Comparison of ENCODE assay signal across 18 cellular contexts in the genomic region with DNA sequence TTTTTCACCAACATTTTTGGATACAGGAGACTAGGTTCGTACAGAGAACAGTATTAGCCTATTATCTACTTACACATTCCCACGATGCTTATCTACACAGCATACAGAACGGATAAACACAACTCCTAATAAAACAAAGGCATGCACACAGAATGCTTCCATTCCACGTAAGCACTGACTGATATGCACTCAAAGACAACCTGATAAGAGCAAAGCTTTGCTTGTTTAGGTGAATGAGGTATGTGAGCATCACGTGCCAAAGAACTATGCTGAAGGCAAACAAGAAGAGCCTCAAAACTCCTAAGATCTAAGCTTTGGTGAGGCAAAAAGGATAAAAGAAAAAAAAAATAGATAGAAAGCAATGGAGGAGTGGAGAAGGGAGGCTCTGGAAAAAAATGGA.
"Had no signal": no experiment of that assay in that cellular context is flagged by ENCODE, and none has a peak within 500 bp of the region (broad histone marks: within the 10 kb centered on the region; RNA-seq: fewer than 3 reads in every experiment).

No MANE protein-coding gene starts in this region.

- H3K9me3 ChIP-seq: body of pancreas, gastrocnemius medialis had no signal

- H3K4me2 ChIP-seq: smooth muscle cell had no signal

- H3K27ac ChIP-seq: body of pancreas, gastrocnemius medialis, left lung, stomach, upper lobe of right lung had no signal

- H3K4me3 ChIP-seq: body of pancreas, gastrocnemius medialis, left lung, smooth muscle cell, stomach, upper lobe of right lung had no signal

- H3K36me3 ChIP-seq: gastrocnemius medialis, left lung, stomach, upper lobe of right lung had no signal

- DNase-seq: activated CD4-positive, alpha-beta memory T cell treated with anti-CD3 and anti-CD28 coated beads for 36 hours; activated CD4-positive, alpha-beta T cell treated with anti-CD3 and anti-CD28 coated beads for 36 hours; activated naive CD8-positive, alpha-beta T cell treated with anti-CD3 and anti-CD28 coated beads, Interleukin-2, amount 10 ng/mL, durations not matched to agents 7 days and 5 days; activated T-cell treated with anti-CD3 and anti-CD28 coated beads for 4 hours; amygdala; body of pancreas; erythroblast; gastrocnemius medialis; head of caudate nucleus; kidney; left lung; naive B cell; right cardiac atrium; stimulated activated CD4-positive, alpha-beta T cell treated with anti-CD3 and anti-CD28 coated beads, Interleukin-4, amount 100 ng/mL, for 24 hours; stomach; T-helper 2 cell; upper lobe of right lung had no signal

- H3K27me3 ChIP-seq: body of pancreas, gastrocnemius medialis, left lung, stomach, upper lobe of right lung had no signal

- H3K4me1 ChIP-seq: body of pancreas, gastrocnemius medialis, left lung, upper lobe of right lung had no signal
